ENCODE assay signal across 1 cellular context in genomic region chr19:8036438-8037099, GRCh38.
TF ChIP-seq lines count a peak whose summit lies in the region.

No MANE protein-coding gene starts in this region.

TF ChIP-seq in HEK293, 187 proteins besides CTCF, POLR2A, EP300 and RAD21 (continued from another document):
- TF ChIP-seq OVOL3 (tag by site-specific recombination; IDR thresholded peaks at IDR 0.05) (no peak), ZNF248 (tag by site-specific recombination; IDR thresholded peaks at IDR 0.05) (no peak), KLF7 (tag by site-specific recombination; IDR thresholded peaks at IDR 0.05; ENCODE audit: borderline replicate concordance) (no peak), ZNF324 (tag by site-specific recombination; IDR thresholded peaks at IDR 0.05) (no peak), ZNF184 (tag by site-specific recombination; IDR thresholded peaks at IDR 0.05) (no peak), ZNF221 (tag by site-specific recombination; IDR thresholded peaks at IDR 0.05; ENCODE audit: borderline replicate concordance) (no peak), ZNF843 (tag by site-specific recombination; IDR thresholded peaks at IDR 0.05) (no peak), ZNF114 (tag by site-specific recombination; IDR thresholded peaks at IDR 0.05) (no peak), ZNF629 (tag by site-specific recombination; IDR thresholded peaks at IDR 0.05) (no peak), ZNF600 (tag by site-specific recombination; IDR thresholded peaks at IDR 0.05) (no peak), SCRT2 (tag by site-specific recombination; IDR thresholded peaks at IDR 0.05) (peak; percentile 98), ZNF596 (tag by site-specific recombination; IDR thresholded peaks at IDR 0.05) (no peak), ZNF624 (tag by site-specific recombination; IDR thresholded peaks at IDR 0.05) (no peak), TCF7L2 (IDR thresholded peaks at IDR 0.05; ENCODE audit: borderline replicate concordance, low read depth, low read length) (no peak), ZNF701 (tag by site-specific recombination; IDR thresholded peaks at IDR 0.05) (no peak), ZNF777 (tag by site-specific recombination; IDR thresholded peaks at IDR 0.05; ENCODE audit: borderline replicate concordance) (no peak), SP3 (tag by site-specific recombination; IDR thresholded peaks at IDR 0.05) (no peak), KLF17 (tag by site-specific recombination; IDR thresholded peaks at IDR 0.05) (no peak), PRDM1 (tag by site-specific recombination; IDR thresholded peaks at IDR 0.05) (peak; percentile 93), ZNF175 (tag by site-specific recombination; IDR thresholded peaks at IDR 0.05) (no peak)
- TF ChIP-seq, protein P1, sequence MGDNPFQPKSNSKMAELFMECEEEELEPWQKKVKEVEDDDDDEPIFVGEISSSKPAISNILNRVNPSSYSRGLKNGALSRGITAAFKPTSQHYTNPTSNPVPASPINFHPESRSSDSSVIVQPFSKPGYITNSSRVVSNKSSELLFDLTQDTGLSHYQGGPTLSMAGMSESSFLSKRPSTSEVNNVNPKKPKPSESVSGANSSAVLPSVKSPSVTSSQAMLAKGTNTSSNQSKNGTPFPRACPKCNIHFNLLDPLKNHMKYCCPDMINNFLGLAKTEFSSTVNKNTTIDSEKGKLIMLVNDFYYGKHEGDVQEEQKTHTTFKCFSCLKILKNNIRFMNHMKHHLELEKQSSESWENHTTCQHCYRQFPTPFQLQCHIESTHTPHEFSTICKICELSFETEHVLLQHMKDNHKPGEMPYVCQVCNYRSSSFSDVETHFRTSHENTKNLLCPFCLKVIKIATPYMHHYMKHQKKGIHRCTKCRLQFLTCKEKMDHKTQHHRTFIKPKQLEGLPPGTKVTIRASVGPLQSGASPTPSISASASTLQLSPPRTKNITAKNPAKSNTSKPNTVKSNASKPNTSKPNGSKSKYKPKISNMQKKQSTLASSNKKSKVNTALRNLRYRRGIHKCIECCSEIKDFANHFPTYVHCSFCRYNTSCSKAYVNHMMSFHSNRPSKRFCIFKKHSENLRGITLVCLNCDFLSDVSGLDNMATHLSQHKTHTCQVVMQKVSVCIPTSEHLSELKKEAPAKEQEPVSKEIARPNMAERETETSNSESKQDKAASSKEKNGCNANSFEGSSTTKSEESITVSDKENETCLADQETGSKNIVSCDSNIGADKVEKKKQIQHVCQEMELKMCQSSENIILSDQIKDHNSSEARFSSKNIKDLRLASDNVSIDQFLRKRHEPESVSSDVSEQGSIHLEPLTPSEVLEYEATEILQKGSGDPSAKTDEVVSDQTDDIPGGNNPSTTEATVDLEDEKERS (tag by site-specific recombination; IDR thresholded peaks at IDR 0.05): no peak
- TF ChIP-seq, protein P2, sequence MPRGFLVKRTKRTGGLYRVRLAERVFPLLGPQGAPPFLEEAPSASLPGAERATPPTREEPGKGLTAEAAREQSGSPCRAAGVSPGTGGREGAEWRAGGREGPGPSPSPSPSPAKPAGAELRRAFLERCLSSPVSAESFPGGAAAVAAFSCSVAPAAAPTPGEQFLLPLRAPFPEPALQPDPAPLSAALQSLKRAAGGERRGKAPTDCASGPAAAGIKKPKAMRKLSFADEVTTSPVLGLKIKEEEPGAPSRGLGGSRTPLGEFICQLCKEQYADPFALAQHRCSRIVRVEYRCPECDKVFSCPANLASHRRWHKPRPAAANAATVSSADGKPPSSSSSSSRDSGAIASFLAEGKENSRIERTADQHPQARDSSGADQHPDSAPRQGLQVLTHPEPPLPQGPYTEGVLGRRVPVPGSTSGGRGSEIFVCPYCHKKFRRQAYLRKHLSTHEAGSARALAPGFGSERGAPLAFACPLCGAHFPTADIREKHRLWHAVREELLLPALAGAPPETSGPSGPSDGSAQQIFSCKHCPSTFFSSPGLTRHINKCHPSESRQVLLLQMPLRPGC (tag by site-specific recombination; IDR thresholded peaks at IDR 0.05): no peak
- TF ChIP-seq, protein P3, sequence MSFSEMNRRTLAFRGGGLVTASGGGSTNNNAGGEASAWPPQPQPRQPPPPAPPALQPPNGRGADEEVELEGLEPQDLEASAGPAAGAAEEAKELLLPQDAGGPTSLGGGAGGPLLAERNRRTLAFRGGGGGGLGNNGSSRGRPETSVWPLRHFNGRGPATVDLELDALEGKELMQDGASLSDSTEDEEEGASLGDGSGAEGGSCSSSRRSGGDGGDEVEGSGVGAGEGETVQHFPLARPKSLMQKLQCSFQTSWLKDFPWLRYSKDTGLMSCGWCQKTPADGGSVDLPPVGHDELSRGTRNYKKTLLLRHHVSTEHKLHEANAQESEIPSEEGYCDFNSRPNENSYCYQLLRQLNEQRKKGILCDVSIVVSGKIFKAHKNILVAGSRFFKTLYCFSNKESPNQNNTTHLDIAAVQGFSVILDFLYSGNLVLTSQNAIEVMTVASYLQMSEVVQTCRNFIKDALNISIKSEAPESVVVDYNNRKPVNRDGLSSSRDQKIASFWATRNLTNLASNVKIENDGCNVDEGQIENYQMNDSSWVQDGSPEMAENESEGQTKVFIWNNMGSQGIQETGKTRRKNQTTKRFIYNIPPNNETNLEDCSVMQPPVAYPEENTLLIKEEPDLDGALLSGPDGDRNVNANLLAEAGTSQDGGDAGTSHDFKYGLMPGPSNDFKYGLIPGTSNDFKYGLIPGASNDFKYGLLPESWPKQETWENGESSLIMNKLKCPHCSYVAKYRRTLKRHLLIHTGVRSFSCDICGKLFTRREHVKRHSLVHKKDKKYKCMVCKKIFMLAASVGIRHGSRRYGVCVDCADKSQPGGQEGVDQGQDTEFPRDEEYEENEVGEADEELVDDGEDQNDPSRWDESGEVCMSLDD (tag by site-specific recombination; IDR thresholded peaks at IDR 0.05): no peak
- TF ChIP-seq, protein P4, sequence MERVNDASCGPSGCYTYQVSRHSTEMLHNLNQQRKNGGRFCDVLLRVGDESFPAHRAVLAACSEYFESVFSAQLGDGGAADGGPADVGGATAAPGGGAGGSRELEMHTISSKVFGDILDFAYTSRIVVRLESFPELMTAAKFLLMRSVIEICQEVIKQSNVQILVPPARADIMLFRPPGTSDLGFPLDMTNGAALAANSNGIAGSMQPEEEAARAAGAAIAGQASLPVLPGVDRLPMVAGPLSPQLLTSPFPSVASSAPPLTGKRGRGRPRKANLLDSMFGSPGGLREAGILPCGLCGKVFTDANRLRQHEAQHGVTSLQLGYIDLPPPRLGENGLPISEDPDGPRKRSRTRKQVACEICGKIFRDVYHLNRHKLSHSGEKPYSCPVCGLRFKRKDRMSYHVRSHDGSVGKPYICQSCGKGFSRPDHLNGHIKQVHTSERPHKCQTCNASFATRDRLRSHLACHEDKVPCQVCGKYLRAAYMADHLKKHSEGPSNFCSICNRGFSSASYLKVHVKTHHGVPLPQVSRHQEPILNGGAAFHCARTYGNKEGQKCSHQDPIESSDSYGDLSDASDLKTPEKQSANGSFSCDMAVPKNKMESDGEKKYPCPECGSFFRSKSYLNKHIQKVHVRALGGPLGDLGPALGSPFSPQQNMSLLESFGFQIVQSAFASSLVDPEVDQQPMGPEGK (tag by site-specific recombination; IDR thresholded peaks at IDR 0.05): no peak
